ENCODE assay signal across 1 cellular context in the genomic region with DNA sequence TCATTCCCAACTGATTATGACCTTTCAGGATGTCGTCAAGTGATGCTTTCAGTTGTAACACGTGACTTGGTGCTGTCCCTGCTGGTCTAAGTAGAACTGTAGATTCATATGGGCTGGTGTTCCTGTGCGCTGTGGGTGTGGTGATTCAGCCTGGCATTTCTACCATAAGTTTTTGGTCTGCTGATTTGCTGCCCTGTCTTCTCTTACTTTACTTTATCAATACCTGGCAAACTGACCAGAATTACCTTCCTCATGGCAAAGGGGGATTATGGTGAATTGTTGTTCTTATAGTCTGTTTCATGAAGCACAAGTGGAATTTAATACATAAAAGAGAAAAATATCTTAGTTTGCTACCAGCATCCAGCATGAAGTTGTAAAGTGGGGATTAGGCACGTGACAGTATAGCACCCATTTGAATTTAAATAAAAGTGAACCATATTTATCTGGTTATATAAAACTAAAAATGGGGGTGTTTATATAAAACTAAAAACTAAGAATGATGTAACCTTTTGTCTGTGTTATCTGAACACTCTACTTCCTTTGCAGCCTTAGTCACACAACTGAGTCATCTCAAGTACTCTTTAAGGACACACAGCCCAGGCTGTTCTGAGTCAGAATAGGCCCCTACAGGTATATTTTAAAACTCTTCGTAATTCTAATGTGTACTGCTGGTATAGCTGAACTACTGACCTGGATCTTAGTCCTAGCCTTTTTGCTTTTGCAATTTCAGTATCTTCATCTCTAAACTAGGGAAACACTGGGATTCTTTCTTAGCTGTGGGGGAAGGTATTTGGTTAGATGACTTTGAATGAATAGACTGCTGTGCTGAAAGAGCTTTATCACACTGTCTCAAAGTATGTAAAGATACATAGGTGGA.
A peak's percentile ranks its signal among the peaks of the same experiment; 100 is the strongest.
TF ChIP-seq lines count a peak whose summit lies in the region.

No MANE protein-coding gene starts in this region.

TF ChIP-seq in GM12878, 131 proteins besides CTCF, POLR2A, EP300 and RAD21 (continued from another document and continues in another):
- TF ChIP-seq, protein P1, sequence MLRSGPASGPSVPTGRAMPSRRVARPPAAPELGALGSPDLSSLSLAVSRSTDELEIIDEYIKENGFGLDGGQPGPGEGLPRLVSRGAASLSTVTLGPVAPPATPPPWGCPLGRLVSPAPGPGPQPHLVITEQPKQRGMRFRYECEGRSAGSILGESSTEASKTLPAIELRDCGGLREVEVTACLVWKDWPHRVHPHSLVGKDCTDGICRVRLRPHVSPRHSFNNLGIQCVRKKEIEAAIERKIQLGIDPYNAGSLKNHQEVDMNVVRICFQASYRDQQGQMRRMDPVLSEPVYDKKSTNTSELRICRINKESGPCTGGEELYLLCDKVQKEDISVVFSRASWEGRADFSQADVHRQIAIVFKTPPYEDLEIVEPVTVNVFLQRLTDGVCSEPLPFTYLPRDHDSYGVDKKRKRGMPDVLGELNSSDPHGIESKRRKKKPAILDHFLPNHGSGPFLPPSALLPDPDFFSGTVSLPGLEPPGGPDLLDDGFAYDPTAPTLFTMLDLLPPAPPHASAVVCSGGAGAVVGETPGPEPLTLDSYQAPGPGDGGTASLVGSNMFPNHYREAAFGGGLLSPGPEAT (IDR thresholded peaks at IDR 0.05; ENCODE audit: low read depth): no peak
- TF ChIP-seq, protein P2, sequence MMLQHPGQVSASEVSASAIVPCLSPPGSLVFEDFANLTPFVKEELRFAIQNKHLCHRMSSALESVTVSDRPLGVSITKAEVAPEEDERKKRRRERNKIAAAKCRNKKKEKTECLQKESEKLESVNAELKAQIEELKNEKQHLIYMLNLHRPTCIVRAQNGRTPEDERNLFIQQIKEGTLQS (IDR thresholded peaks at IDR 0.05; ENCODE audit: borderline replicate concordance, extremely low read depth, low read depth, low read length): no peak
- TF ChIP-seq CBFB (IDR thresholded peaks at IDR 0.05; ENCODE audit: low read depth) (no peak), GABPA (IDR thresholded peaks at IDR 0.05; ENCODE audit: low read depth) (peak; percentile 52; the same call in 1 of the 2 replicates), ESRRA (IDR thresholded peaks at IDR 0.05; ENCODE audit: low read length) (no peak), ATF7 (IDR thresholded peaks at IDR 0.05; ENCODE audit: low read depth) (peak; percentile 29; the same call in 1 of the 2 replicates), HDAC6 (IDR thresholded peaks at IDR 0.05; ENCODE audit: unreplicated experiment) (no peak), MEF2B (IDR thresholded peaks at IDR 0.05; ENCODE audit: partially characterized antibody, poor library complexity, severe bottlenecking) (no peak), SMC3 (IDR thresholded peaks at IDR 0.05; ENCODE audit: borderline replicate concordance, low read length) (no peak), FOXM1 (IDR thresholded peaks at IDR 0.05; ENCODE audit: low read depth, low read length) (peak; percentile 55; the same call in 1 of the 2 replicates), SUPT20H (IDR thresholded peaks at IDR 0.05; ENCODE audit: borderline replicate concordance, control insufficient read depth, low read depth, low read length) (no peak), ZNF622 (IDR thresholded peaks at IDR 0.05) (no peak), PML (IDR thresholded peaks at IDR 0.05; ENCODE audit: low read length) (peak; percentile 60), SREBF2 (IDR thresholded peaks at IDR 0.05; ENCODE audit: low read length) (no peak), RELA (IDR thresholded peaks at IDR 0.05; ENCODE audit: borderline replicate concordance, partially characterized antibody) (no peak), SIN3A (IDR thresholded peaks at IDR 0.05; ENCODE audit: low read depth, low read length) (no peak), CREM (IDR thresholded peaks at IDR 0.05; ENCODE audit: low read depth) (0 out of 2 replicates have a peak, but pooled peaks have one; percentile 44), RUNX3 (IDR thresholded peaks at IDR 0.05; ENCODE audit: low read length) (no peak), ZNF217 (IDR thresholded peaks at IDR 0.05) (no peak), TAF1 (IDR thresholded peaks at IDR 0.05; ENCODE audit: borderline replicate concordance, low read depth, low read length) (no peak), TARDBP (IDR thresholded peaks at IDR 0.05; ENCODE audit: borderline replicate concordance) (no peak), CEBPB (IDR thresholded peaks at IDR 0.05; ENCODE audit: borderline replicate concordance in 1 of 2, low read depth in 2 of 2, low read length in 2 of 2) (peak in 1 of 2 experiments; percentile 39; a peak in 1 of 4 replicates), KAT2A (conservative IDR thresholded peaks at IDR 0.05; ENCODE audit: control insufficient read depth, low read depth, low read length) (no peak), CREB1 (IDR thresholded peaks at IDR 0.05; ENCODE audit: low read depth) (no peak), GATAD2B (conservative IDR thresholded peaks at IDR 0.05; ENCODE audit: low read depth) (no peak), IKZF2 (IDR thresholded peaks at IDR 0.05) (no peak), ETV6 (conservative IDR thresholded peaks at IDR 0.05 in 1 of 2, IDR thresholded peaks at IDR 0.05 in 1 of 2; ENCODE audit: borderline replicate concordance in 1 of 2, low read depth in 1 of 2) (no peak; a peak in 1 of 4 replicates), FOS (IDR thresholded peaks at IDR 0.05; ENCODE audit: borderline replicate concordance, extremely low read depth, insufficient read length) (no peak), STAT1 (conservative IDR thresholded peaks at IDR 0.05) (no peak), NR2C2 (IDR thresholded peaks at IDR 0.05; ENCODE audit: borderline replicate concordance, control insufficient read depth, insufficient read length, low read depth) (no peak), ZNF384 (IDR thresholded peaks at IDR 0.05; ENCODE audit: borderline replicate concordance, low read depth, low read length) (no peak), RB1 (IDR thresholded peaks at IDR 0.05; ENCODE audit: borderline replicate concordance) (no peak)
- TF ChIP-seq, protein P3, sequence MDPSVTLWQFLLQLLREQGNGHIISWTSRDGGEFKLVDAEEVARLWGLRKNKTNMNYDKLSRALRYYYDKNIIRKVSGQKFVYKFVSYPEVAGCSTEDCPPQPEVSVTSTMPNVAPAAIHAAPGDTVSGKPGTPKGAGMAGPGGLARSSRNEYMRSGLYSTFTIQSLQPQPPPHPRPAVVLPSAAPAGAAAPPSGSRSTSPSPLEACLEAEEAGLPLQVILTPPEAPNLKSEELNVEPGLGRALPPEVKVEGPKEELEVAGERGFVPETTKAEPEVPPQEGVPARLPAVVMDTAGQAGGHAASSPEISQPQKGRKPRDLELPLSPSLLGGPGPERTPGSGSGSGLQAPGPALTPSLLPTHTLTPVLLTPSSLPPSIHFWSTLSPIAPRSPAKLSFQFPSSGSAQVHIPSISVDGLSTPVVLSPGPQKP (IDR thresholded peaks at IDR 0.05; ENCODE audit: low read depth, low read length): no peak
- TF ChIP-seq, protein P4, sequence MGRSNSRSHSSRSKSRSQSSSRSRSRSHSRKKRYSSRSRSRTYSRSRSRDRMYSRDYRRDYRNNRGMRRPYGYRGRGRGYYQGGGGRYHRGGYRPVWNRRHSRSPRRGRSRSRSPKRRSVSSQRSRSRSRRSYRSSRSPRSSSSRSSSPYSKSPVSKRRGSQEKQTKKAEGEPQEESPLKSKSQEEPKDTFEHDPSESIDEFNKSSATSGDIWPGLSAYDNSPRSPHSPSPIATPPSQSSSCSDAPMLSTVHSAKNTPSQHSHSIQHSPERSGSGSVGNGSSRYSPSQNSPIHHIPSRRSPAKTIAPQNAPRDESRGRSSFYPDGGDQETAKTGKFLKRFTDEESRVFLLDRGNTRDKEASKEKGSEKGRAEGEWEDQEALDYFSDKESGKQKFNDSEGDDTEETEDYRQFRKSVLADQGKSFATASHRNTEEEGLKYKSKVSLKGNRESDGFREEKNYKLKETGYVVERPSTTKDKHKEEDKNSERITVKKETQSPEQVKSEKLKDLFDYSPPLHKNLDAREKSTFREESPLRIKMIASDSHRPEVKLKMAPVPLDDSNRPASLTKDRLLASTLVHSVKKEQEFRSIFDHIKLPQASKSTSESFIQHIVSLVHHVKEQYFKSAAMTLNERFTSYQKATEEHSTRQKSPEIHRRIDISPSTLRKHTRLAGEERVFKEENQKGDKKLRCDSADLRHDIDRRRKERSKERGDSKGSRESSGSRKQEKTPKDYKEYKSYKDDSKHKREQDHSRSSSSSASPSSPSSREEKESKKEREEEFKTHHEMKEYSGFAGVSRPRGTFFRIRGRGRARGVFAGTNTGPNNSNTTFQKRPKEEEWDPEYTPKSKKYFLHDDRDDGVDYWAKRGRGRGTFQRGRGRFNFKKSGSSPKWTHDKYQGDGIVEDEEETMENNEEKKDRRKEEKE (IDR thresholded peaks at IDR 0.05): no peak
- TF ChIP-seq, protein P5, sequence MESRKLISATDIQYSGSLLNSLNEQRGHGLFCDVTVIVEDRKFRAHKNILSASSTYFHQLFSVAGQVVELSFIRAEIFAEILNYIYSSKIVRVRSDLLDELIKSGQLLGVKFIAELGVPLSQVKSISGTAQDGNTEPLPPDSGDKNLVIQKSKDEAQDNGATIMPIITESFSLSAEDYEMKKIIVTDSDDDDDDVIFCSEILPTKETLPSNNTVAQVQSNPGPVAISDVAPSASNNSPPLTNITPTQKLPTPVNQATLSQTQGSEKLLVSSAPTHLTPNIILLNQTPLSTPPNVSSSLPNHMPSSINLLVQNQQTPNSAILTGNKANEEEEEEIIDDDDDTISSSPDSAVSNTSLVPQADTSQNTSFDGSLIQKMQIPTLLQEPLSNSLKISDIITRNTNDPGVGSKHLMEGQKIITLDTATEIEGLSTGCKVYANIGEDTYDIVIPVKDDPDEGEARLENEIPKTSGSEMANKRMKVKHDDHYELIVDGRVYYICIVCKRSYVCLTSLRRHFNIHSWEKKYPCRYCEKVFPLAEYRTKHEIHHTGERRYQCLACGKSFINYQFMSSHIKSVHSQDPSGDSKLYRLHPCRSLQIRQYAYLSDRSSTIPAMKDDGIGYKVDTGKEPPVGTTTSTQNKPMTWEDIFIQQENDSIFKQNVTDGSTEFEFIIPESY (IDR thresholded peaks at IDR 0.05): no peak
- TF ChIP-seq, protein P6, sequence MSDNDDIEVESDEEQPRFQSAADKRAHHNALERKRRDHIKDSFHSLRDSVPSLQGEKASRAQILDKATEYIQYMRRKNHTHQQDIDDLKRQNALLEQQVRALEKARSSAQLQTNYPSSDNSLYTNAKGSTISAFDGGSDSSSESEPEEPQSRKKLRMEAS (IDR thresholded peaks at IDR 0.05; ENCODE audit: low read depth, low read length): no peak
- TF ChIP-seq, protein P7, sequence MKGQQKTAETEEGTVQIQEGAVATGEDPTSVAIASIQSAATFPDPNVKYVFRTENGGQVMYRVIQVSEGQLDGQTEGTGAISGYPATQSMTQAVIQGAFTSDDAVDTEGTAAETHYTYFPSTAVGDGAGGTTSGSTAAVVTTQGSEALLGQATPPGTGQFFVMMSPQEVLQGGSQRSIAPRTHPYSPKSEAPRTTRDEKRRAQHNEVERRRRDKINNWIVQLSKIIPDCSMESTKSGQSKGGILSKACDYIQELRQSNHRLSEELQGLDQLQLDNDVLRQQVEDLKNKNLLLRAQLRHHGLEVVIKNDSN (IDR thresholded peaks at IDR 0.05; ENCODE audit: borderline replicate concordance, extremely low read length, insufficient read depth, low read depth, low read length): no peak
- TF ChIP-seq, protein P8, sequence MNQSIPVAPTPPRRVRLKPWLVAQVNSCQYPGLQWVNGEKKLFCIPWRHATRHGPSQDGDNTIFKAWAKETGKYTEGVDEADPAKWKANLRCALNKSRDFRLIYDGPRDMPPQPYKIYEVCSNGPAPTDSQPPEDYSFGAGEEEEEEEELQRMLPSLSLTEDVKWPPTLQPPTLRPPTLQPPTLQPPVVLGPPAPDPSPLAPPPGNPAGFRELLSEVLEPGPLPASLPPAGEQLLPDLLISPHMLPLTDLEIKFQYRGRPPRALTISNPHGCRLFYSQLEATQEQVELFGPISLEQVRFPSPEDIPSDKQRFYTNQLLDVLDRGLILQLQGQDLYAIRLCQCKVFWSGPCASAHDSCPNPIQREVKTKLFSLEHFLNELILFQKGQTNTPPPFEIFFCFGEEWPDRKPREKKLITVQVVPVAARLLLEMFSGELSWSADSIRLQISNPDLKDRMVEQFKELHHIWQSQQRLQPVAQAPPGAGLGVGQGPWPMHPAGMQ (IDR thresholded peaks at IDR 0.05; ENCODE audit: borderline replicate concordance): no peak
- TF ChIP-seq, protein P9, sequence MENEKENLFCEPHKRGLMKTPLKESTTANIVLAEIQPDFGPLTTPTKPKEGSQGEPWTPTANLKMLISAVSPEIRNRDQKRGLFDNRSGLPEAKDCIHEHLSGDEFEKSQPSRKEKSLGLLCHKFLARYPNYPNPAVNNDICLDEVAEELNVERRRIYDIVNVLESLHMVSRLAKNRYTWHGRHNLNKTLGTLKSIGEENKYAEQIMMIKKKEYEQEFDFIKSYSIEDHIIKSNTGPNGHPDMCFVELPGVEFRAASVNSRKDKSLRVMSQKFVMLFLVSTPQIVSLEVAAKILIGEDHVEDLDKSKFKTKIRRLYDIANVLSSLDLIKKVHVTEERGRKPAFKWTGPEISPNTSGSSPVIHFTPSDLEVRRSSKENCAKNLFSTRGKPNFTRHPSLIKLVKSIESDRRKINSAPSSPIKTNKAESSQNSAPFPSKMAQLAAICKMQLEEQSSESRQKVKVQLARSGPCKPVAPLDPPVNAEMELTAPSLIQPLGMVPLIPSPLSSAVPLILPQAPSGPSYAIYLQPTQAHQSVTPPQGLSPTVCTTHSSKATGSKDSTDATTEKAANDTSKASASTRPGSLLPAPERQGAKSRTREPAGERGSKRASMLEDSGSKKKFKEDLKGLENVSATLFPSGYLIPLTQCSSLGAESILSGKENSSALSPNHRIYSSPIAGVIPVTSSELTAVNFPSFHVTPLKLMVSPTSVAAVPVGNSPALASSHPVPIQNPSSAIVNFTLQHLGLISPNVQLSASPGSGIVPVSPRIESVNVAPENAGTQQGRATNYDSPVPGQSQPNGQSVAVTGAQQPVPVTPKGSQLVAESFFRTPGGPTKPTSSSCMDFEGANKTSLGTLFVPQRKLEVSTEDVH (IDR thresholded peaks at IDR 0.05; ENCODE audit: low read depth, partially characterized antibody): no peak
- TF ChIP-seq, protein P10, sequence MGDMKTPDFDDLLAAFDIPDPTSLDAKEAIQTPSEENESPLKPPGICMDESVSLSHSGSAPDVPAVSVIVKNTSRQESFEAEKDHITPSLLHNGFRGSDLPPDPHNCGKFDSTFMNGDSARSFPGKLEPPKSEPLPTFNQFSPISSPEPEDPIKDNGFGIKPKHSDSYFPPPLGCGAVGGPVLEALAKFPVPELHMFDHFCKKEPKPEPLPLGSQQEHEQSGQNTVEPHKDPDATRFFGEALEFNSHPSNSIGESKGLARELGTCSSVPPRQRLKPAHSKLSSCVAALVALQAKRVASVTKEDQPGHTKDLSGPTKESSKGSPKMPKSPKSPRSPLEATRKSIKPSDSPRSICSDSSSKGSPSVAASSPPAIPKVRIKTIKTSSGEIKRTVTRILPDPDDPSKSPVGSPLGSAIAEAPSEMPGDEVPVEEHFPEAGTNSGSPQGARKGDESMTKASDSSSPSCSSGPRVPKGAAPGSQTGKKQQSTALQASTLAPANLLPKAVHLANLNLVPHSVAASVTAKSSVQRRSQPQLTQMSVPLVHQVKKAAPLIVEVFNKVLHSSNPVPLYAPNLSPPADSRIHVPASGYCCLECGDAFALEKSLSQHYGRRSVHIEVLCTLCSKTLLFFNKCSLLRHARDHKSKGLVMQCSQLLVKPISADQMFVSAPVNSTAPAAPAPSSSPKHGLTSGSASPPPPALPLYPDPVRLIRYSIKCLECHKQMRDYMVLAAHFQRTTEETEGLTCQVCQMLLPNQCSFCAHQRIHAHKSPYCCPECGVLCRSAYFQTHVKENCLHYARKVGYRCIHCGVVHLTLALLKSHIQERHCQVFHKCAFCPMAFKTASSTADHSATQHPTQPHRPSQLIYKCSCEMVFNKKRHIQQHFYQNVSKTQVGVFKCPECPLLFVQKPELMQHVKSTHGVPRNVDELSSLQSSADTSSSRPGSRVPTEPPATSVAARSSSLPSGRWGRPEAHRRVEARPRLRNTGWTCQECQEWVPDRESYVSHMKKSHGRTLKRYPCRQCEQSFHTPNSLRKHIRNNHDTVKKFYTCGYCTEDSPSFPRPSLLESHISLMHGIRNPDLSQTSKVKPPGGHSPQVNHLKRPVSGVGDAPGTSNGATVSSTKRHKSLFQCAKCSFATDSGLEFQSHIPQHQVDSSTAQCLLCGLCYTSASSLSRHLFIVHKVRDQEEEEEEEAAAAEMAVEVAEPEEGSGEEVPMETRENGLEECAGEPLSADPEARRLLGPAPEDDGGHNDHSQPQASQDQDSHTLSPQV (IDR thresholded peaks at IDR 0.05): no peak
